23 cellular contexts compared by ENCODE assay signal in genomic region chr7:159035571-159036073, GRCh38.
DNase-seq lines count a peak whose midpoint lies in the region; ATAC-seq and TF ChIP-seq lines count a peak whose summit lies in the region.
"Had no signal": no experiment of that assay in that cellular context is flagged by ENCODE, and none has a peak within 500 bp of the region (broad histone marks: within the 10 kb centered on the region; RNA-seq: fewer than 3 reads in every experiment).

No MANE protein-coding gene starts in this region.

- no peak for ATAC-seq in upper lobe of right lung
- no peak for ATAC-seq in GM18868 (IDR thresholded peaks at IDR 0.05; ENCODE audit: unreplicated experiment)
- no peak for ATAC-seq in HG03025 (IDR thresholded peaks at IDR 0.05; ENCODE audit: low FRiP score, unreplicated experiment)
- ATAC-seq: GM12878, HepG2 had no signal

- WGBS in neuronal stem cell (ENCODE audit: extremely low coverage in 2 of 2, insufficient read length in 2 of 2, insufficient replicate concordance in 1 of 2), 2 donors = no CpG with 5 or more reads among the region's 21 CpGs

- H3K79me1 ChIP-seq in neuronal stem cell (ENCODE audit: low read depth, low read length) = no peaks in the 10 kb centered on the region

- no peak overlapping the region for H3K4me3 Mint-ChIP-seq in mesothelial cell of epicardium
- H3K4me3 Mint-ChIP-seq: B cell; CD4-positive, alpha-beta T cell had no signal

- no peak overlapping the region for H3K4me2 ChIP-seq in neuronal stem cell (ENCODE audit: insufficient read depth, low read length, poor library complexity, severe bottlenecking)

- peaks cover 7 to 17% of the 10 kb centered on the region in 2 donors for H3K4me1 ChIP-seq in neuronal stem cell (ENCODE audit: control insufficient read depth in 2 of 2, insufficient read depth in 1 of 2, low read depth in 1 of 2, low read length in 2 of 2)
- peaks cover 7% of the 10 kb centered on the region for H3K4me1 ChIP-seq in upper lobe of right lung
- H3K4me1 ChIP-seq: Caco-2 had no signal

- H3K14ac ChIP-seq in neuronal stem cell (ENCODE audit: low read length) = no peak overlapping the region

- no peak overlapping the region for H4K8ac ChIP-seq in neuronal stem cell (ENCODE audit: low read depth, low read length)

- no peaks in the 10 kb centered on the region for H3K9me3 ChIP-seq in neuronal stem cell (replicated peaks in 1 of 2; ENCODE audit: control insufficient read depth in 2 of 2, insufficient read depth in 1 of 2, low read depth in 1 of 2, low read length in 2 of 2)
- no peaks in the 10 kb centered on the region for H3K9me3 ChIP-seq in upper lobe of right lung
- H3K9me3 ChIP-seq: Caco-2 had no signal

- H2BK5ac ChIP-seq in neuronal stem cell (ENCODE audit: low read length) = no peak overlapping the region

- peak overlapping the region; percentile 58 for H3K18ac ChIP-seq in neuronal stem cell (ENCODE audit: low read length)

- intact Hi-C loops in upper lobe of right lung (cut with DNase I) = no loop called here

- H3K4me3 ChIP-seq in neuronal stem cell (ENCODE audit: low read length in 2 of 2) (no peak overlapping the region), upper lobe of right lung (no peak overlapping the region)
- H3K4me3 ChIP-seq: GM12878 had no signal

- H3K23ac ChIP-seq in neuronal stem cell (ENCODE audit: low read depth, low read length, poor library complexity) = peak overlapping the region; percentile 4

- H3K27ac Mint-ChIP-seq in mesothelial cell of epicardium = no peak overlapping the region
- H3K27ac Mint-ChIP-seq: B cell; CD4-positive, alpha-beta T cell had no signal

- no peaks in the 10 kb centered on the region for H3K36me3 ChIP-seq in neuronal stem cell (replicated peaks in 1 of 2; ENCODE audit: control insufficient read depth in 2 of 2, insufficient read depth in 2 of 2, low read length in 2 of 2)
- no peaks in the 10 kb centered on the region for H3K36me3 ChIP-seq in upper lobe of right lung

- H3K9me3 Mint-ChIP-seq in mesothelial cell of epicardium = no peaks in the 10 kb centered on the region
- H3K9me3 Mint-ChIP-seq: CD4-positive, alpha-beta T cell had no signal

- no peak overlapping the region for H2BK15ac ChIP-seq in neuronal stem cell (ENCODE audit: low read length)

- H3K4me1 Mint-ChIP-seq in mesothelial cell of epicardium = peaks cover 31% of the 10 kb centered on the region

- H3K27ac ChIP-seq in neuronal stem cell (replicated peaks; ENCODE audit: low read length) (no peak overlapping the region), upper lobe of right lung (no peak overlapping the region)

- H3K36me3 Mint-ChIP-seq in mesothelial cell of epicardium = no peaks in the 10 kb centered on the region

- H3K27me3 Mint-ChIP-seq in mesothelial cell of epicardium (ENCODE audit: low read depth) = peaks cover 3% of the 10 kb centered on the region

- no peak overlapping the region for H3K9ac ChIP-seq in neuronal stem cell (ENCODE audit: low read depth, low read length, poor library complexity)

- DNase-seq in activated CD8-positive, alpha-beta memory T cell treated with anti-CD3 and anti-CD28 coated beads for 24 hours = peak; percentile 28
- DNase-seq in activated CD8-positive, alpha-beta memory T cell treated with anti-CD3 and anti-CD28 coated beads, Interleukin-2, amount 50 U/mL, for 4 hours = no peak
- DNase-seq in activated CD8-positive, alpha-beta memory T cell treated with anti-CD3 and anti-CD28 coated beads, Interleukin-2, amount 50 U/mL, for 48 hours = peak; percentile 36
- no peak for DNase-seq in neuronal stem cell (ENCODE audit: low spot score)
- DNase-seq in upper lobe of right lung = peak; percentile 66
- DNase-seq in mesothelial cell of epicardium (ENCODE audit: low spot score in 2 of 2, unreplicated experiment in 2 of 2) = no peak
- DNase-seq: Caco-2; CD4-positive, alpha-beta T cell; GDM1; GOT3; KBM-7; NCI-H1105; NCI-H1694; NCI-H2081 treated with DMSO at 0.1 percent for 48 hours; NCI-H446 treated with DMSO at 0.1 percent for 48 hours; NCI-H748 treated with DMSO at 0.1 percent for 48 hours; NK-92 treated with Interleukin-12 subunit alpha and Interleukin-12 subunit beta, amount 100 ng/mL, for 24 hours; Right ventricle myocardium superior had no signal

- peak overlapping the region; percentile 16 for H2AK5ac ChIP-seq in neuronal stem cell (ENCODE audit: low read depth, low read length)

- H2BK120ac ChIP-seq in neuronal stem cell (ENCODE audit: low read depth, low read length) = no peak overlapping the region

- H3K4ac ChIP-seq in neuronal stem cell (ENCODE audit: low read length) = no peak overlapping the region

- peaks cover 0 to 42% (median 0%) of the 10 kb centered on the region in 3 experiments for H3K27me3 ChIP-seq in neuronal stem cell (ENCODE audit: control insufficient read depth in 3 of 3, insufficient read depth in 3 of 3, low read depth in 1 of 3, low read length in 3 of 3)
- H3K27me3 ChIP-seq in upper lobe of right lung = peaks cover 8% of the 10 kb centered on the region

- TF ChIP-seq CTCF in upper lobe of right lung (IDR thresholded peaks at IDR 0.05) = no peak
- TF ChIP-seq CTCF in mesothelial cell of epicardium (IDR thresholded peaks at IDR 0.05; ENCODE audit: unreplicated experiment) = no peak

- H4K91ac ChIP-seq in neuronal stem cell (ENCODE audit: low read depth, low read length, poor library complexity) = no peak overlapping the region

- H2BK12ac ChIP-seq in neuronal stem cell (ENCODE audit: low read length) = peak overlapping the region; percentile 8

- H2AFZ ChIP-seq in neuronal stem cell (ENCODE audit: low read length) = no peak overlapping the region

Comparison
In these comparisons a context has a peak if more than half of its experiments do, and no peak if none do; other contexts are left out.
1. DNase-seq: peak in activated CD8-positive, alpha-beta memory T cell treated with anti-CD3 and anti-CD28 coated beads for 24 hours (single experiment), activated CD8-positive, alpha-beta memory T cell treated with anti-CD3 and anti-CD28 coated beads, Interleukin-2, amount 50 U/mL, for 48 hours (single experiment) and upper lobe of right lung (single experiment); none in activated CD8-positive, alpha-beta memory T cell treated with anti-CD3 and anti-CD28 coated beads, Interleukin-2, amount 50 U/mL, for 4 hours (single experiment), neuronal stem cell (single experiment) and mesothelial cell of epicardium (0 of 2).